ENCODE assay signal across 10 cellular contexts in genomic region chr10:117541405-117541908, GRCh38. TPM values are rescaled to one million over a fixed set of nuclear protein-coding genes. Genes with fewer than 3 reads are reported as not detected.
DNase-seq lines count a peak whose midpoint lies in the region; ATAC-seq and TF ChIP-seq lines count a peak whose summit lies in the region.
"Had no signal": no experiment of that assay in that cellular context is flagged by ENCODE, and none has a peak within 500 bp of the region (broad histone marks: within the 10 kb centered on the region; RNA-seq: fewer than 3 reads in every experiment).

No MANE protein-coding gene starts in this region.

- intact Hi-C loops in psoas muscle (cut with DNase I): loop anchor here in 1 of 2 donors (5.0 to 10.0 kb wide), 2 partner anchors 193 to 506 kb away; partner anchors contain the start of gene RAB11FIP2

- H3K9ac ChIP-seq in ES-I3 (ENCODE audit: low read depth, low read length): peak overlapping the region; percentile 48; the same call in 1 of the 2 replicates

- 24 to 40% (median 32%) methylated on average over 32 of the region's 32 CpGs for WGBS in psoas muscle, 3 donors

- no peaks in the 10 kb centered on the region for H3K36me3 ChIP-seq in ES-I3 (ENCODE audit: insufficient read depth, low read length)
- H3K36me3 ChIP-seq in psoas muscle (ENCODE audit: insufficient read depth in 1 of 2, low read depth in 1 of 2): no peaks in the 10 kb centered on the region

- H3K4me3 ChIP-seq in psoas muscle: peak overlapping the region; percentile 68

- no peaks in the 10 kb centered on the region; the same call in 1 of the 2 replicates for H3K4me1 ChIP-seq in ES-I3 (ENCODE audit: insufficient read depth, low read length)
- H3K4me1 ChIP-seq in psoas muscle: peaks cover 14% of the 10 kb centered on the region

- ATAC-seq in psoas muscle (peak in 3 of 4 donors; percentile 31 to 45 (median 32)), GM18517 (IDR thresholded peaks at IDR 0.05; ENCODE audit: unreplicated experiment) (no peak), GM19452 (IDR thresholded peaks at IDR 0.05; ENCODE audit: unreplicated experiment) (no peak)

- H3K27me3 ChIP-seq in psoas muscle (ENCODE audit: insufficient read depth in 3 of 3, low read length in 2 of 3): peaks cover 0 to 96% (median 32%) of the 10 kb centered on the region in 3 donors

- H3K27ac ChIP-seq in psoas muscle: peak overlapping the region; percentile 53

- TF ChIP-seq CTCF in psoas muscle (IDR thresholded peaks at IDR 0.05): no peak

- H3K9me3 ChIP-seq in ES-I3 (ENCODE audit: control insufficient read depth, insufficient read depth, low read length): no peaks in the 10 kb centered on the region
- H3K9me3 ChIP-seq in psoas muscle: no peaks in the 10 kb centered on the region

- DNase-seq in NCI-H446 treated with DMSO at 0.1 percent for 48 hours (lab: John Stamatoyannopoulos, UW) (peak; percentile 48), fibroblast of the conjunctiva (ENCODE audit: low read depth) (peak; percentile 67), psoas muscle (peak; percentile 56 to 86), NCI-H2196 (lab: John Stamatoyannopoulos, UW; ENCODE audit: unreplicated experiment) (no peak)
- DNase-seq: cerebellar nuclear complex; NCI-H2029 treated with DMSO at 0.1 percent for 48 hours; stimulated activated CD8-positive, alpha-beta memory T cell treated with anti-CD3 and anti-CD28 coated beads, Interleukin-4, amount 100 ng/mL, for 48 hours had no signal

RNA-seq across cellular contexts. Expression of gene EMX2, which starts 1.1 kb away (rescaled TPM):
- 1 to 10 TPM in 2 of 4 donors, under 1 TPM in 2; 0.69 to 3.3 (median 1.2) TPM for total RNA-seq in psoas muscle
- 1 to 10 TPM; 1.1 to 3.4 (median 1.2) TPM for polyA plus RNA-seq in psoas muscle

Comparison
In these comparisons a context has a peak if more than half of its experiments do, and no peak if none do; other contexts are left out.
1. ATAC-seq: peak in psoas muscle (3 of 4); none in GM18517 (single experiment) and GM19452 (single experiment).